11 cellular contexts compared by ENCODE assay signal in the genomic region with DNA sequence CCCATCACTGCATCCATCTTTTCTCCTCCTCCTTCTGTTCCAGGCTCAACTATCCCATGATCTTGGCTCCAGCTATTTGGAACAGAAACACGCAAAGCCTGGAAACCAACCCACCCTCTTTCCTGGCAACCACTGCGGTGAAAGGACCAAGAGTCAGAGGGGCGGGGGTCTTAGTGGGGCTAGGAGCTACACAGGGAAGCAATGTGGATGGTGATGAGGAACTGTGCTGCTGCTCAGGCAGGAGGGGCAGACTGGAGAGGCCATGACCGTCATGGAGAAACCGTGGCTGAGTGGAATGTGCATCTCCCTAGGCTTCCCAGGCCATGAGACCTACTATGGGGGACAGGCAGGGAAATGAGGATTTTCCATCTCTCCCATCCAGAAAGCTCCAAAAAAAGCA. TPM values are rescaled to one million over a fixed set of nuclear protein-coding genes. Genes with fewer than 3 reads are reported as not detected.
DNase-seq lines count a peak whose midpoint lies in the region; ATAC-seq and TF ChIP-seq lines count a peak whose summit lies in the region.
"Had no signal": no experiment of that assay in that cellular context is flagged by ENCODE, and none has a peak within 500 bp of the region (broad histone marks: within the 10 kb centered on the region; RNA-seq: fewer than 3 reads in every experiment).

No MANE protein-coding gene starts in this region.

- WGBS in endodermal cell (ENCODE audit: insufficient coverage in 1 of 2, insufficient read length in 1 of 2), 2 experiments, result 96 to 100% methylated on average over 1 to 5 of the region's 5 CpGs

- H3K9me3 ChIP-seq in A673 (ENCODE audit: low read depth, low read length, poor library complexity, severe bottlenecking) (no peaks in the 10 kb centered on the region), SJCRH30 (replicated peaks) (no peaks in the 10 kb centered on the region), endodermal cell (ENCODE audit: control insufficient read depth, low read length) (no peaks in the 10 kb centered on the region)

- CTCF ChIA-PET in A673 (lab: Charles Lee), result interaction anchor here (1.2 kb wide), 1 partner anchor 14 kb away, joined by 7 read pairs; no protein-coding TSS in a partner anchor

- no peak for TF ChIP-seq CTCF in A673 (conservative IDR thresholded peaks at IDR 0.05; ENCODE audit: low read depth, low read length)
- no peak for TF ChIP-seq CTCF in endodermal cell (conservative IDR thresholded peaks at IDR 0.05)

- no peak overlapping the region for H3K4me3 Mint-ChIP-seq in endodermal cell

- H3K4me3 ChIP-seq in A673 (ENCODE audit: low read depth, low read length, poor library complexity, severe bottlenecking), result no peak overlapping the region
- H3K4me3 ChIP-seq in SJCRH30, result no peak overlapping the region
- no peak overlapping the region for H3K4me3 ChIP-seq in endodermal cell (ENCODE audit: low read length)

- no peak for DNase-seq in A673 (ENCODE audit: low spot score)
- no peak for DNase-seq in SJCRH30
- DNase-seq in Right ventricle myocardium superior, result peak; percentile 31
- DNase-seq in sciatic nerve (ENCODE audit: low spot score), result no peak
- DNase-seq in endodermal cell, result no peak
- DNase-seq in EL, result no peak
- no peak for DNase-seq in NCI-H524 treated with DMSO at 0.1 percent for 48 hours (lab: John Stamatoyannopoulos, UW)
- DNase-seq: activated effector memory CD4-positive, alpha-beta T cell treated with Interleukin-2 at 50 U/mL for 16 hours had no signal

- ATAC-seq in Right ventricle myocardium superior (ENCODE audit: poor library complexity), result peak; percentile 6
- peak; percentile 29 for ATAC-seq in sciatic nerve
- ATAC-seq in HG02763 (IDR thresholded peaks at IDR 0.05; ENCODE audit: unreplicated experiment), result no peak

- no peaks in the 10 kb centered on the region for H3K9me3 Mint-ChIP-seq in endodermal cell

- H3K4me1 Mint-ChIP-seq in endodermal cell, result peaks cover 4% of the 10 kb centered on the region

- POLR2A ChIA-PET in A673 (lab: Charles Lee; ENCODE audit: low non-redundant PET), result no interaction called here

- H3K4me1 ChIP-seq in A673 (ENCODE audit: insufficient read depth, low read length, poor library complexity, severe bottlenecking), result peaks cover 37% of the 10 kb centered on the region
- peaks cover 18% of the 10 kb centered on the region for H3K4me1 ChIP-seq in SJCRH30
- no peaks in the 10 kb centered on the region for H3K4me1 ChIP-seq in endodermal cell (ENCODE audit: control insufficient read depth, insufficient read depth, low read length)

- no peak overlapping the region for H3K9ac ChIP-seq in endodermal cell (ENCODE audit: extremely low read depth, low read length, poor library complexity, severe bottlenecking)

- BruUV-seq in A673 (replicated peaks; lab: Mats Ljungman, UMichigan), result no TSS peak

- peaks cover 50% of the 10 kb centered on the region for H3K36me3 Mint-ChIP-seq in endodermal cell (ENCODE audit: low read depth)

- H3K27me3 ChIP-seq in A673 (replicated peaks; ENCODE audit: insufficient read depth, low read depth, low read length, poor library complexity) (no peaks in the 10 kb centered on the region), SJCRH30 (no peaks in the 10 kb centered on the region), endodermal cell (ENCODE audit: control insufficient read depth, insufficient read depth, low read length, poor library complexity, severe bottlenecking) (no peaks in the 10 kb centered on the region)

- peaks cover 33% of the 10 kb centered on the region for H3K36me3 ChIP-seq in A673 (ENCODE audit: insufficient read depth, low read length, poor library complexity, severe bottlenecking)
- H3K36me3 ChIP-seq in SJCRH30, result peaks cover 4% of the 10 kb centered on the region; the same call in 1 of the 2 replicates
- peaks cover 90% of the 10 kb centered on the region for H3K36me3 ChIP-seq in endodermal cell (ENCODE audit: control insufficient read depth, insufficient read depth, low read length)

- H3K27me3 Mint-ChIP-seq in endodermal cell (ENCODE audit: insufficient read depth), result no peaks in the 10 kb centered on the region

- intact Hi-C loops in A673 (cut with micrococcal nuclease; ENCODE audit: unreplicated experiment), result loop anchor here (2.0 kb wide), 1 partner anchor 47 kb away; a partner anchor contains a TSS
- intact Hi-C loops in Right ventricle myocardium superior (cut with DNase I), result loop anchor here (2.0 kb wide), 1 partner anchor 47 kb away; a partner anchor contains a TSS
- intact Hi-C loops in sciatic nerve (cut with DNase I), result loop anchor here (10.0 kb wide), 1 partner anchor 47 kb away; a partner anchor contains a TSS

- H3K27ac Mint-ChIP-seq in endodermal cell, result no peak overlapping the region

- H3K27ac ChIP-seq in A673 (ENCODE audit: low read depth, low read length, poor library complexity, severe bottlenecking) (peak overlapping the region; percentile 79), SJCRH30 (peak overlapping the region; percentile 48), endodermal cell (ENCODE audit: low read depth, low read length) (no peak overlapping the region)
- H3K27ac ChIP-seq: C4-2B had no signal

RNA-seq across cellular contexts. Expression of a gene that starts 25.6 kb away (rescaled TPM):
- not detected in 2 replicates for total RNA-seq in A673 (2021)
- total RNA-seq in SJCRH30 (2014; rRNA removed; shearing (Covaris generic)), result 4.7 and 7.2 TPM in 2 replicates
- total RNA-seq in Right ventricle myocardium superior, result 29.1 TPM
- total RNA-seq in sciatic nerve, result 103 TPM
- total RNA-seq in endodermal cell, result 10 to 100 TPM in 1 of 2 donors, 1 to 10 TPM in 1; 8.4 to 14.9 TPM
- 4.3 TPM for polyA plus RNA-seq in endodermal cell (2013, experiment 1 of 2)
- polyA plus RNA-seq in endodermal cell (2013, experiment 2 of 2), result 6.5 TPM
- total RNA-seq: OCI-LY7 had no signal

RNA-seq across cellular contexts. Expression of a gene that starts 47.2 kb away (rescaled TPM):
- total RNA-seq in A673 (2021), result 118 and 119 TPM in 2 replicates
- total RNA-seq in SJCRH30 (2014; rRNA removed; shearing (Covaris generic)), result 36.2 and 39.5 TPM in 2 replicates
- 434 TPM for total RNA-seq in Right ventricle myocardium superior
- total RNA-seq in sciatic nerve, result 205 TPM
- total RNA-seq in endodermal cell, result 100 to 1,000 TPM; 104 to 134 TPM
- 39.4 TPM for polyA plus RNA-seq in endodermal cell (2013, experiment 1 of 2)
- 35.8 TPM for polyA plus RNA-seq in endodermal cell (2013, experiment 2 of 2)
